In the genomic region with DNA sequence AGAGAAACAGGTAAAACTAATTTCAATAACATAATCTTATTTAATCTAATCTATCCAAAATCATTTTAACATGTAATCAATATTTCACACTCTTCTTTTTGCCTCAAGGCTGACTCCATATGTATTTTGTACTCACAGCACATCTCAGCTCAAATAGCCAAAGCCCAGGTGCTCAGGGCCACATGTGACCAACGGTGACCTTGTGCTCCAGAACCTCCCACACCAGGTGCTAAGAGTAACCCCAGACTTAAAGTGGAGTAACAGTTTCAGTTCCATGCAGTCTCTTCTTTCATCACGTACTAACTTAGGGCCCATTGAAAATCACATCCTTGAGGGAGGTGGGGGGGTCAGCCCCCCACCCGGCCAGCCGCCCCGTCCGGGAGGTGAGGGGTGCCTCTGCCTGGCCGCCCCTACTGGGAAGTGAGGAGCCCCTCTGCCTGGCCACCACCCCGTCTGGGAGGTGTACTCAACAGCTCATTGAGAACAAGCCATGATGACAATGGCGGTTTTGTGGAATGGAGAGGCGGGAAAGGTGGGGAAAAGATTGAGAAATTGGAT, we compare ENCODE assay signal across 14 cellular contexts. TPM values are rescaled to one million over a fixed set of nuclear protein-coding genes. Genes with fewer than 3 reads are reported as not detected.
DNase-seq lines count a peak whose midpoint lies in the region; ATAC-seq and TF ChIP-seq lines count a peak whose summit lies in the region.
"Had no signal": no experiment of that assay in that cellular context is flagged by ENCODE, and none has a peak within 500 bp of the region (broad histone marks: within the 10 kb centered on the region; RNA-seq: fewer than 3 reads in every experiment).

No MANE protein-coding gene starts in this region.

- TF ChIP-seq CTCF in GM10248 (IDR thresholded peaks at IDR 0.05; ENCODE audit: control extremely low read depth, extremely low read depth, low read depth, missing control alignments) (no peak), MM.1S (IDR thresholded peaks at IDR 0.05; ENCODE audit: low read length) (no peak)

- CTCF ChIA-PET in GM10248 (lab: Yijun Ruan, JAX): interaction anchor here (1.2 to 1.9 kb wide), 3 partner anchors 10 to 320 kb away, joined by 5 to 10 read pairs (median 5); no protein-coding TSS in a partner anchor

- H3K27me3 ChIP-seq in MM.1S (replicated peaks; ENCODE audit: insufficient read depth, low read length): no peaks in the 10 kb centered on the region
- H3K27me3 ChIP-seq: tibial artery had no signal

- POLR2A ChIA-PET in GM10248 (lab: Yijun Ruan, JAX): no interaction called here

- H3K9me2 ChIP-seq in MM.1S (replicated peaks; ENCODE audit: insufficient read depth, low read length): no peaks in the 10 kb centered on the region

- ATAC-seq in GM18867 (IDR thresholded peaks at IDR 0.05; ENCODE audit: unreplicated experiment): peak; percentile 41
- peak; percentile 35 for ATAC-seq in HG02623 (IDR thresholded peaks at IDR 0.05; ENCODE audit: unreplicated experiment)
- no peak for ATAC-seq in sciatic nerve

- peaks cover 19% of the 10 kb centered on the region for H3F3A ChIP-seq in MM.1S (ENCODE audit: insufficient read depth, low read length)

- no peaks in the 10 kb centered on the region for H4K20me1 ChIP-seq in MM.1S (ENCODE audit: insufficient read depth, low read length)

- DNase-seq in GM10248 (ENCODE audit: extremely low spot score) (peak; percentile 50), MM.1S (peak; percentile 98), epidermal melanocyte (ENCODE audit: insufficient read length, low spot score) (no peak), middle frontal gyrus (ENCODE audit: extremely low spot score, low spot score) (no peak), sciatic nerve (ENCODE audit: low spot score) (no peak), substantia nigra (lab: John Stamatoyannopoulos, UW) (no peak)
- DNase-seq: activated effector memory CD4-positive, alpha-beta T cell treated with anti-CD3 and anti-CD28 coated beads, Interleukin-2, amount 50 U/mL, for 16 hours; CD4-positive, CD25-positive, alpha-beta regulatory T cell; left ventricle myocardium inferior; NCI-H1105 treated with DMSO at 0.1 percent for 48 hours; T1000; tibial artery had no signal

- no peak overlapping the region for H3K4me3 ChIP-seq in MM.1S (ENCODE audit: low read length)
- H3K4me3 ChIP-seq: left ventricle myocardium inferior, tibial artery had no signal

- H3K4me2 ChIP-seq in MM.1S (ENCODE audit: low read depth, low read length): peak overlapping the region; percentile 21; the same call in 1 of the 2 replicates

- intact Hi-C loops in sciatic nerve (cut with DNase I): no loop called here

- H3K79me2 ChIP-seq in MM.1S (ENCODE audit: low read length): peaks cover 30% of the 10 kb centered on the region

- peaks cover 24% of the 10 kb centered on the region for H3K4me1 ChIP-seq in MM.1S (ENCODE audit: low read length)
- H3K4me1 ChIP-seq: left ventricle myocardium inferior, tibial artery had no signal

- H3K9me3 ChIP-seq in MM.1S (replicated peaks; ENCODE audit: insufficient read depth, low read length): no peaks in the 10 kb centered on the region
- H3K9me3 ChIP-seq: left ventricle myocardium inferior, tibial artery had no signal

- H2AFZ ChIP-seq in MM.1S (ENCODE audit: low read length): no peak overlapping the region

- peaks cover 20% of the 10 kb centered on the region for H3K36me3 ChIP-seq in MM.1S (replicated peaks; ENCODE audit: insufficient read depth, low read length)

- H3K9ac ChIP-seq in MM.1S (ENCODE audit: low read length): no peak overlapping the region; the same call in 1 of the 2 replicates

- peak overlapping the region; percentile 78 for H3K27ac ChIP-seq in MM.1S (ENCODE audit: low read length)
- H3K27ac ChIP-seq in substantia nigra (ENCODE audit: low read depth, low read length, poor library complexity, severe bottlenecking): no peak overlapping the region
- H3K27ac ChIP-seq: left ventricle myocardium inferior, tibial artery had no signal

RNA-seq across cellular contexts. Expression of a gene that starts 47.3 kb away (rescaled TPM):
- total RNA-seq in sciatic nerve: 11.7 TPM

Comparison
In these comparisons a context has a peak if more than half of its experiments do, and no peak if none do; other contexts are left out.
1. DNase-seq: peak in GM10248 (single experiment) and MM.1S (single experiment); none in epidermal melanocyte (single experiment), middle frontal gyrus (single experiment), sciatic nerve (single experiment) and substantia nigra (0 of 49).